ENCODE assay signal across 13 cellular contexts in the genomic region with DNA sequence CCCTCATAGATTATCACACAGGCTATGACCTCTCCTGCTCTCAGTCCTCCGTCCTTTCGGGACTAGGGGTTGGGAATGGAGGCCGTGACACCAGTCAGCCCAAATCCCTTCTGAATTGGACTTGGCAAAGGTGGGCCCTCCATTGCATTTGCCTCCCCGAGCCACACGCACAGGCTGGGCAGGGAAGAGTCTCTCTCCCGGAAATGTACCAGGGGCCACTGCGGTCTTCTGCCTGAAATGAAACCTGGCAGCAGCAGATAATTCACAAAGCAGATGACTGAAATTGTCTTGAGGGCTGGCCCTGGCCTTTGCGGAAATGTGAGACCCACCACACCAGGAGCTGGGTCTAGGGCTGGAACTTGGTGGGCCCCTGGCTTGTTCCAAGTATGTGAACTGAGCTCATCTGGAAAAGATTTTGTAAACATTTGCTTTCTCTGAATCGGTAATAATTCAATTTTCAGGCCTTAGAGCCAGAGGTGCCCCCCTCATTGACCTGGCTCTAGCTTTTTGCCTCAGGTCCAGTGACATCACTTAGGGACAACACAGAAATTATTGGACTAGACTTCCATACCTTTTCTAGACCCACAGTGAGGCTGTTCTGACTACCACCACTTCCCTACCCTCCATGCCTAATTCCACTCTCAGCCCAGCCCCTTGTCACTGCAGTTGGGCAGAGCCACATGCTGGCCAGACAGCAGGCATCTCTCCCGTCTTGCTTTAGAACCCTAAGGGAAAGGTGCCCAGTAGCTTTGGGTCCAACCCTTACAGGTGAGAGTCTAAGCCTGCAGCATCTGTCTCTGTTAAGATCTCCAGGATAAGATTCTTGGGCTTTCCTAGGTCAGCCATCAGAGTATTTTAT.
DNase-seq lines count a peak whose midpoint lies in the region; ATAC-seq and TF ChIP-seq lines count a peak whose summit lies in the region.
"Had no signal": no experiment of that assay in that cellular context is flagged by ENCODE, and none has a peak within 500 bp of the region (broad histone marks: within the 10 kb centered on the region; RNA-seq: fewer than 3 reads in every experiment).

No MANE protein-coding gene starts in this region.

- DNase-seq in activated naive CD4-positive, alpha-beta T cell treated with anti-CD3 and anti-CD28 coated beads, Interleukin-2, amount 50 U/mL, for 72 hours (ENCODE audit: low spot score in 2 of 2) = no peak
- no peak for DNase-seq in activated naive CD4-positive, alpha-beta T cell treated with anti-CD3 and anti-CD28 coated beads, Interleukin-2, amount 50 U/mL, for 16 hours
- DNase-seq in T-helper 17 cell = no peak
- DNase-seq in endodermal cell = peak; percentile 37
- DNase-seq in stimulated activated effector memory CD8-positive, alpha-beta T cell treated with anti-CD3 and anti-CD28 coated beads, Interleukin-12 subunit alpha, Interleukin-12 subunit beta, amount 100 ng/mL, for 72 hours (ENCODE audit: low spot score in 2 of 2) = peak in 1 of 2 donors; percentile 41
- no peak for DNase-seq in activated effector memory CD4-positive, alpha-beta T cell treated with anti-CD3 and anti-CD28 coated beads, Interleukin-2, amount 50 U/mL, for 16 hours
- no peak for DNase-seq in DMS79 treated with DMSO at 0.1 percent for 48 hours (lab: John Stamatoyannopoulos, UW)
- no peak for DNase-seq in osteoblast (ENCODE audit: insufficient read length, low spot score, missing footprints)
- DNase-seq: brain microvascular endothelial cell; DMS 273 treated with DMSO at 0.1 percent for 48 hours; foreskin keratinocyte; NCI-H1436; stimulated activated naive CD4-positive, alpha-beta T cell treated with Interleukin-2 at 50 U/mL for 16 hours had no signal

- H3K79me2 ChIP-seq in osteoblast (ENCODE audit: insufficient read depth, low read length) = no peaks in the 10 kb centered on the region

- no peaks in the 10 kb centered on the region for H3K9me3 Mint-ChIP-seq in activated naive CD4-positive, alpha-beta T cell treated with anti-CD3 and anti-CD28 coated beads, Interleukin-2, amount 50 U/mL, for 72 hours
- no peaks in the 10 kb centered on the region for H3K9me3 Mint-ChIP-seq in endodermal cell
- H3K9me3 Mint-ChIP-seq in stimulated activated effector memory CD8-positive, alpha-beta T cell treated with anti-CD3 and anti-CD28 coated beads, Interleukin-12 subunit alpha, Interleukin-12 subunit beta, amount 100 ng/mL, for 72 hours = no peaks in the 10 kb centered on the region

- no peaks in the 10 kb centered on the region for H3K4me1 ChIP-seq in endodermal cell (ENCODE audit: control insufficient read depth, insufficient read depth, low read length)
- peaks cover 9% of the 10 kb centered on the region for H3K4me1 ChIP-seq in osteoblast (ENCODE audit: insufficient read depth, low read length)

- no peak overlapping the region for H3K9ac ChIP-seq in endodermal cell (ENCODE audit: extremely low read depth, low read length, poor library complexity, severe bottlenecking)

- TF ChIP-seq CTCF in endodermal cell (conservative IDR thresholded peaks at IDR 0.05) (no peak), osteoblast (IDR thresholded peaks at IDR 0.05; ENCODE audit: extremely low read depth, low read depth, low read length) (no peak)

- H3K36me3 ChIP-seq in endodermal cell (ENCODE audit: control insufficient read depth, insufficient read depth, low read length) (peaks cover 8% of the 10 kb centered on the region), osteoblast (ENCODE audit: insufficient read depth, low read length) (no peaks in the 10 kb centered on the region)
- H3K36me3 ChIP-seq: brain microvascular endothelial cell had no signal

- H3K27ac ChIP-seq in endodermal cell (ENCODE audit: low read depth, low read length) (no peak overlapping the region), osteoblast (ENCODE audit: low read depth, low read length) (no peak overlapping the region)
- H3K27ac ChIP-seq: brain microvascular endothelial cell, foreskin keratinocyte had no signal

- H3K36me3 Mint-ChIP-seq in activated naive CD4-positive, alpha-beta T cell treated with anti-CD3 and anti-CD28 coated beads, Interleukin-2, amount 50 U/mL, for 72 hours = no peaks in the 10 kb centered on the region
- H3K36me3 Mint-ChIP-seq in T-helper 17 cell (ENCODE audit: low read depth) (no peaks in the 10 kb centered on the region), endodermal cell (ENCODE audit: low read depth) (peaks cover 21% of the 10 kb centered on the region)
- peaks cover 6% of the 10 kb centered on the region for H3K36me3 Mint-ChIP-seq in stimulated activated effector memory CD8-positive, alpha-beta T cell treated with anti-CD3 and anti-CD28 coated beads, Interleukin-12 subunit alpha, Interleukin-12 subunit beta, amount 100 ng/mL, for 72 hours

- H3K4me2 ChIP-seq in osteoblast (ENCODE audit: insufficient read depth, low read length) = no peak overlapping the region

- no peak overlapping the region for H2AFZ ChIP-seq in osteoblast (ENCODE audit: low read length)

- H3K4me1 Mint-ChIP-seq in T-helper 17 cell = peaks cover 9% of the 10 kb centered on the region
- peaks cover 17% of the 10 kb centered on the region for H3K4me1 Mint-ChIP-seq in endodermal cell
- peaks cover 36% of the 10 kb centered on the region for H3K4me1 Mint-ChIP-seq in stimulated activated effector memory CD8-positive, alpha-beta T cell treated with anti-CD3 and anti-CD28 coated beads, Interleukin-12 subunit alpha, Interleukin-12 subunit beta, amount 100 ng/mL, for 72 hours

- H3K27me3 Mint-ChIP-seq in T-helper 17 cell = no peaks in the 10 kb centered on the region
- H3K27me3 Mint-ChIP-seq in endodermal cell (ENCODE audit: insufficient read depth) = no peaks in the 10 kb centered on the region

- ATAC-seq in activated naive CD4-positive, alpha-beta T cell treated with anti-CD3 and anti-CD28 coated beads, Interleukin-2, amount 50 U/mL, for 72 hours = no peak
- no peak for ATAC-seq in T-helper 17 cell
- ATAC-seq in stimulated activated effector memory CD8-positive, alpha-beta T cell treated with anti-CD3 and anti-CD28 coated beads, Interleukin-12 subunit alpha, Interleukin-12 subunit beta, amount 100 ng/mL, for 72 hours = no peak
- ATAC-seq: foreskin keratinocyte had no signal

- no peaks in the 10 kb centered on the region for H4K20me1 ChIP-seq in osteoblast (ENCODE audit: insufficient read depth, low read length)

- H3K27ac Mint-ChIP-seq in activated naive CD4-positive, alpha-beta T cell treated with anti-CD3 and anti-CD28 coated beads, Interleukin-2, amount 50 U/mL, for 72 hours = peak overlapping the region; percentile 7 to 63
- H3K27ac Mint-ChIP-seq in T-helper 17 cell (peak overlapping the region; percentile 77), endodermal cell (no peak overlapping the region)
- H3K27ac Mint-ChIP-seq in stimulated activated effector memory CD8-positive, alpha-beta T cell treated with anti-CD3 and anti-CD28 coated beads, Interleukin-12 subunit alpha, Interleukin-12 subunit beta, amount 100 ng/mL, for 72 hours = peak overlapping the region; percentile 89

- WGBS in endodermal cell (ENCODE audit: insufficient coverage in 1 of 2, insufficient read length in 1 of 2), 2 experiments = 94% methylated on average over 6 to 10 of the region's 10 CpGs

- no peak overlapping the region for H3K4me3 ChIP-seq in endodermal cell (ENCODE audit: low read length)
- no peak overlapping the region for H3K4me3 ChIP-seq in osteoblast (ENCODE audit: insufficient read depth, low read length)

- no peaks in the 10 kb centered on the region for H3K27me3 ChIP-seq in endodermal cell (ENCODE audit: control insufficient read depth, insufficient read depth, low read length, poor library complexity, severe bottlenecking)
- no peaks in the 10 kb centered on the region for H3K27me3 ChIP-seq in osteoblast (ENCODE audit: insufficient read depth, low read length)
- H3K27me3 ChIP-seq: brain microvascular endothelial cell, foreskin keratinocyte had no signal

- H3K4me3 Mint-ChIP-seq in T-helper 17 cell (no peak overlapping the region), endodermal cell (no peak overlapping the region)
- H3K4me3 Mint-ChIP-seq in stimulated activated effector memory CD8-positive, alpha-beta T cell treated with anti-CD3 and anti-CD28 coated beads, Interleukin-12 subunit alpha, Interleukin-12 subunit beta, amount 100 ng/mL, for 72 hours = no peak overlapping the region

- H3K9me3 ChIP-seq in T-helper 17 cell (ENCODE audit: control insufficient read depth, low read length, poor library complexity, severe bottlenecking) (no peaks in the 10 kb centered on the region), endodermal cell (ENCODE audit: control insufficient read depth, low read length) (no peaks in the 10 kb centered on the region), osteoblast (ENCODE audit: low read depth, low read length) (no peaks in the 10 kb centered on the region)
